1 cellular context compared by ENCODE assay signal in genomic region chr4:184472540-184473264, GRCh38.
TF ChIP-seq lines count a peak whose summit lies in the region.

No MANE protein-coding gene starts in this region.

TF ChIP-seq in HepG2, 621 proteins besides CTCF, POLR2A, EP300 and RAD21 (continued from another document and continues in another):
- TF ChIP-seq, protein P1, sequence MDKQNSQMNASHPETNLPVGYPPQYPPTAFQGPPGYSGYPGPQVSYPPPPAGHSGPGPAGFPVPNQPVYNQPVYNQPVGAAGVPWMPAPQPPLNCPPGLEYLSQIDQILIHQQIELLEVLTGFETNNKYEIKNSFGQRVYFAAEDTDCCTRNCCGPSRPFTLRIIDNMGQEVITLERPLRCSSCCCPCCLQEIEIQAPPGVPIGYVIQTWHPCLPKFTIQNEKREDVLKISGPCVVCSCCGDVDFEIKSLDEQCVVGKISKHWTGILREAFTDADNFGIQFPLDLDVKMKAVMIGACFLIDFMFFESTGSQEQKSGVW (CRISPR knock-in tag; IDR thresholded peaks at IDR 0.05; ENCODE audit: borderline replicate concordance), result no peak
- TF ChIP-seq ZBTB4 (CRISPR knock-in tag; IDR thresholded peaks at IDR 0.05; ENCODE audit: borderline replicate concordance) (no peak), NONO (IDR thresholded peaks at IDR 0.05) (no peak), NONO (CRISPR knock-in tag; conservative IDR thresholded peaks at IDR 0.05) (peak; percentile 72; the same call in 1 of the 2 replicates), EHMT2 (IDR thresholded peaks at IDR 0.05; ENCODE audit: borderline replicate concordance, low read depth, low read length) (no peak), NR3C1 (CRISPR knock-in tag; IDR thresholded peaks at IDR 0.05) (no peak), NFKBIZ (CRISPR knock-in tag; IDR thresholded peaks at IDR 0.05) (no peak), NFIC (IDR thresholded peaks at IDR 0.05; ENCODE audit: low read length) (no peak), ZNF850 (CRISPR knock-in tag; conservative IDR thresholded peaks at IDR 0.05) (no peak), ZNF619 (CRISPR knock-in tag; IDR thresholded peaks at IDR 0.05) (no peak), NFYC (CRISPR knock-in tag; IDR thresholded peaks at IDR 0.05) (peak; percentile 54), BCL3 (CRISPR knock-in tag; IDR thresholded peaks at IDR 0.05) (no peak), CENPBD1 (CRISPR knock-in tag; IDR thresholded peaks at IDR 0.05; ENCODE audit: borderline replicate concordance, low read depth) (no peak), SMAD9 (CRISPR knock-in tag; IDR thresholded peaks at IDR 0.05) (no peak), ZBTB8A (CRISPR knock-in tag; IDR thresholded peaks at IDR 0.05; ENCODE audit: borderline replicate concordance, low read depth) (no peak; the same call in 1 of the 2 replicates), JUNB (CRISPR knock-in tag; IDR thresholded peaks at IDR 0.05; ENCODE audit: borderline replicate concordance) (no peak), THRA (CRISPR knock-in tag; IDR thresholded peaks at IDR 0.05; ENCODE audit: borderline replicate concordance) (no peak; the same call in 1 of the 2 replicates), ZNF451 (CRISPR knock-in tag; IDR thresholded peaks at IDR 0.05) (no peak; the same call in 1 of the 2 replicates), ZNF44 (CRISPR knock-in tag; IDR thresholded peaks at IDR 0.05) (no peak), MEIS1 (CRISPR knock-in tag; IDR thresholded peaks at IDR 0.05; ENCODE audit: borderline replicate concordance) (no peak), HCFC1 (IDR thresholded peaks at IDR 0.05; ENCODE audit: low read depth, low read length) (0 out of 2 replicates have a peak, but pooled peaks have one; percentile 8), SAFB2 (CRISPR knock-in tag; IDR thresholded peaks at IDR 0.05; ENCODE audit: borderline replicate concordance, low read depth) (no peak), SP5 (CRISPR knock-in tag; IDR thresholded peaks at IDR 0.05; ENCODE audit: borderline replicate concordance, low read depth) (no peak; the same call in 1 of the 2 replicates), YY1 (IDR thresholded peaks at IDR 0.05; ENCODE audit: insufficient read depth, insufficient replicate concordance, low read depth, low read length) (peak; percentile 74), RARA (CRISPR knock-in tag; IDR thresholded peaks at IDR 0.05) (peak; percentile 73), MNT (IDR thresholded peaks at IDR 0.05) (no peak), REXO4 (CRISPR knock-in tag; IDR thresholded peaks at IDR 0.05; ENCODE audit: borderline replicate concordance) (no peak), NR2F2 (IDR thresholded peaks at IDR 0.05; ENCODE audit: borderline replicate concordance, low read depth) (no peak), AFF4 (CRISPR knock-in tag; IDR thresholded peaks at IDR 0.05) (no peak), ZNF672 (CRISPR knock-in tag; IDR thresholded peaks at IDR 0.05) (no peak), ZNF883 (CRISPR knock-in tag; IDR thresholded peaks at IDR 0.05; ENCODE audit: not compliant biosample characterization) (no peak), ZFX (CRISPR knock-in tag; IDR thresholded peaks at IDR 0.05; ENCODE audit: low read depth) (peak; percentile 77; the same call in 1 of the 2 replicates), HNRNPLL (IDR thresholded peaks at IDR 0.05; ENCODE audit: low read depth, low read length, poor library complexity, severe bottlenecking) (peak; percentile 69)
- TF ChIP-seq, protein P2, sequence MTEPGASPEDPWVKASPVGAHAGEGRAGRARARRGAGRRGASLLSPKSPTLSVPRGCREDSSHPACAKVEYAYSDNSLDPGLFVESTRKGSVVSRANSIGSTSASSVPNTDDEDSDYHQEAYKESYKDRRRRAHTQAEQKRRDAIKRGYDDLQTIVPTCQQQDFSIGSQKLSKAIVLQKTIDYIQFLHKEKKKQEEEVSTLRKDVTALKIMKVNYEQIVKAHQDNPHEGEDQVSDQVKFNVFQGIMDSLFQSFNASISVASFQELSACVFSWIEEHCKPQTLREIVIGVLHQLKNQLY (CRISPR knock-in tag; IDR thresholded peaks at IDR 0.05), result peak; percentile 52; the same call in 1 of the 2 replicates
- TF ChIP-seq, protein P3, sequence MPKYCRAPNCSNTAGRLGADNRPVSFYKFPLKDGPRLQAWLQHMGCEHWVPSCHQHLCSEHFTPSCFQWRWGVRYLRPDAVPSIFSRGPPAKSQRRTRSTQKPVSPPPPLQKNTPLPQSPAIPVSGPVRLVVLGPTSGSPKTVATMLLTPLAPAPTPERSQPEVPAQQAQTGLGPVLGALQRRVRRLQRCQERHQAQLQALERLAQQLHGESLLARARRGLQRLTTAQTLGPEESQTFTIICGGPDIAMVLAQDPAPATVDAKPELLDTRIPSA (CRISPR knock-in tag; IDR thresholded peaks at IDR 0.05; ENCODE audit: borderline replicate concordance), result 0 out of 2 replicates have a peak, but pooled peaks have one; percentile 19
- TF ChIP-seq, protein P4, sequence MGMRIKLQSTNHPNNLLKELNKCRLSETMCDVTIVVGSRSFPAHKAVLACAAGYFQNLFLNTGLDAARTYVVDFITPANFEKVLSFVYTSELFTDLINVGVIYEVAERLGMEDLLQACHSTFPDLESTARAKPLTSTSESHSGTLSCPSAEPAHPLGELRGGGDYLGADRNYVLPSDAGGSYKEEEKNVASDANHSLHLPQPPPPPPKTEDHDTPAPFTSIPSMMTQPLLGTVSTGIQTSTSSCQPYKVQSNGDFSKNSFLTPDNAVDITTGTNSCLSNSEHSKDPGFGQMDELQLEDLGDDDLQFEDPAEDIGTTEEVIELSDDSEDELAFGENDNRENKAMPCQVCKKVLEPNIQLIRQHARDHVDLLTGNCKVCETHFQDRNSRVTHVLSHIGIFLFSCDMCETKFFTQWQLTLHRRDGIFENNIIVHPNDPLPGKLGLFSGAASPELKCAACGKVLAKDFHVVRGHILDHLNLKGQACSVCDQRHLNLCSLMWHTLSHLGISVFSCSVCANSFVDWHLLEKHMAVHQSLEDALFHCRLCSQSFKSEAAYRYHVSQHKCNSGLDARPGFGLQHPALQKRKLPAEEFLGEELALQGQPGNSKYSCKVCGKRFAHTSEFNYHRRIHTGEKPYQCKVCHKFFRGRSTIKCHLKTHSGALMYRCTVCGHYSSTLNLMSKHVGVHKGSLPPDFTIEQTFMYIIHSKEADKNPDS (CRISPR knock-in tag; IDR thresholded peaks at IDR 0.05), result no peak
- TF ChIP-seq, protein P5, sequence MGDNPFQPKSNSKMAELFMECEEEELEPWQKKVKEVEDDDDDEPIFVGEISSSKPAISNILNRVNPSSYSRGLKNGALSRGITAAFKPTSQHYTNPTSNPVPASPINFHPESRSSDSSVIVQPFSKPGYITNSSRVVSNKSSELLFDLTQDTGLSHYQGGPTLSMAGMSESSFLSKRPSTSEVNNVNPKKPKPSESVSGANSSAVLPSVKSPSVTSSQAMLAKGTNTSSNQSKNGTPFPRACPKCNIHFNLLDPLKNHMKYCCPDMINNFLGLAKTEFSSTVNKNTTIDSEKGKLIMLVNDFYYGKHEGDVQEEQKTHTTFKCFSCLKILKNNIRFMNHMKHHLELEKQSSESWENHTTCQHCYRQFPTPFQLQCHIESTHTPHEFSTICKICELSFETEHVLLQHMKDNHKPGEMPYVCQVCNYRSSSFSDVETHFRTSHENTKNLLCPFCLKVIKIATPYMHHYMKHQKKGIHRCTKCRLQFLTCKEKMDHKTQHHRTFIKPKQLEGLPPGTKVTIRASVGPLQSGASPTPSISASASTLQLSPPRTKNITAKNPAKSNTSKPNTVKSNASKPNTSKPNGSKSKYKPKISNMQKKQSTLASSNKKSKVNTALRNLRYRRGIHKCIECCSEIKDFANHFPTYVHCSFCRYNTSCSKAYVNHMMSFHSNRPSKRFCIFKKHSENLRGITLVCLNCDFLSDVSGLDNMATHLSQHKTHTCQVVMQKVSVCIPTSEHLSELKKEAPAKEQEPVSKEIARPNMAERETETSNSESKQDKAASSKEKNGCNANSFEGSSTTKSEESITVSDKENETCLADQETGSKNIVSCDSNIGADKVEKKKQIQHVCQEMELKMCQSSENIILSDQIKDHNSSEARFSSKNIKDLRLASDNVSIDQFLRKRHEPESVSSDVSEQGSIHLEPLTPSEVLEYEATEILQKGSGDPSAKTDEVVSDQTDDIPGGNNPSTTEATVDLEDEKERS (CRISPR knock-in tag; IDR thresholded peaks at IDR 0.05), result 0 out of 2 replicates have a peak, but pooled peaks have one; percentile 35
- TF ChIP-seq, protein P6, sequence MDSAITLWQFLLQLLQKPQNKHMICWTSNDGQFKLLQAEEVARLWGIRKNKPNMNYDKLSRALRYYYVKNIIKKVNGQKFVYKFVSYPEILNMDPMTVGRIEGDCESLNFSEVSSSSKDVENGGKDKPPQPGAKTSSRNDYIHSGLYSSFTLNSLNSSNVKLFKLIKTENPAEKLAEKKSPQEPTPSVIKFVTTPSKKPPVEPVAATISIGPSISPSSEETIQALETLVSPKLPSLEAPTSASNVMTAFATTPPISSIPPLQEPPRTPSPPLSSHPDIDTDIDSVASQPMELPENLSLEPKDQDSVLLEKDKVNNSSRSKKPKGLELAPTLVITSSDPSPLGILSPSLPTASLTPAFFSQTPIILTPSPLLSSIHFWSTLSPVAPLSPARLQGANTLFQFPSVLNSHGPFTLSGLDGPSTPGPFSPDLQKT (CRISPR knock-in tag; IDR thresholded peaks at IDR 0.05; ENCODE audit: borderline replicate concordance), result no peak
